Comparison of ENCODE assay signal across 29 cellular contexts in the genomic region with DNA sequence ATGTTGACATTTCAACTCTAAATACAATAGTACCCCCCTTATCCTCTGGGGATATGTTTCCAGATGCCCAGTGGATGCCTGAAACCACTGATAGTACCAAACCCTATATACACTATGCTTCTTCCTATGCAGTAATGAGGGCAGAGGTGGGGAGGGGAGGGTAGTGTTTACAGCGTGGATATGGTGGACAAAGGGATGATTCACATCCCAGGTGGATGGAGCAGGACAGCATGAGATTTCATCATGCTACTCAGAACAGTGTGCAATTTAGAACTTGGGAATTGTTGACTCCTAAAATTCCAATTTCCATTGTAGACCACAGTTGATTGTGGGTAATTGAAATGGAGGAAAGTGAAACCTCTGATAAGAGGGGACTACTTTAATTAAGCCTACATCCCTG.
"Had no signal": no experiment of that assay in that cellular context is flagged by ENCODE, and none has a peak within 500 bp of the region (broad histone marks: within the 10 kb centered on the region; RNA-seq: fewer than 3 reads in every experiment).

No MANE protein-coding gene starts in this region.

- H3K4me1 ChIP-seq: colonic mucosa, heart right ventricle, left lung, prostate gland, right atrium auricular region, sigmoid colon, spleen, tibial artery had no signal

- H3K4me1 Mint-ChIP-seq: endodermal cell; naive thymus-derived CD8-positive, alpha-beta T cell; stimulated activated memory B cell treated with anti-CD40 and anti-IgM and Interleukin-4, amounts not matched to agents 10 μg/mL and 1 μg/mL and 100 μg/mL, for 72 hours had no signal

- H3K27me3 Mint-ChIP-seq: dendritic cell treated with granulocyte-macrophage colony-stimulating factor and Interleukin-4, amounts not matched to agents 40 ng/mL and 50 ng/mL, for 4 days had no signal

- H3K27ac ChIP-seq: colonic mucosa, esophagus muscularis mucosa, left lung, prostate gland, sigmoid colon, skin epidermis, spleen, testis, tibial artery had no signal

- H3K36me3 ChIP-seq: colonic mucosa, esophagus muscularis mucosa, heart right ventricle, left lung, prostate gland, right atrium auricular region, sigmoid colon, spleen, tibial artery had no signal

- H3K9me3 ChIP-seq: colonic mucosa, esophagus muscularis mucosa, heart right ventricle, left lung, prostate gland, right atrium auricular region, sigmoid colon, spleen, testis, tibial artery had no signal

- DNase-seq: colonic mucosa; effector CD8-positive, alpha-beta T cell; endodermal cell; foreskin melanocyte; glutamatergic neuron; heart right ventricle; hippocampal formation; left cardiac atrium; left lung; mesenchymal stem cell; midbrain; naive thymus-derived CD8-positive, alpha-beta T cell; nephron progenitor cell; nucleus accumbens; sigmoid colon; spleen; stimulated activated CD4-positive, alpha-beta T cell treated with anti-CD3 and anti-CD28 coated beads, Interleukin-4, amount 100 ng/mL, for 4 hours; stimulated activated naive CD8-positive, alpha-beta T cell treated with anti-CD3 and anti-CD28 coated beads, Interleukin-15, Interleukin-2, amounts not matched to agents 100 U/mL and 50 U/mL, for 24 hours; substantia nigra; testis; tibial artery had no signal

- H3K4me3 Mint-ChIP-seq: dendritic cell treated with granulocyte-macrophage colony-stimulating factor and Interleukin-4, amounts not matched to agents 40 ng/mL and 50 ng/mL, for 4 days; endodermal cell; naive thymus-derived CD8-positive, alpha-beta T cell; nephron progenitor cell; stimulated activated memory B cell treated with anti-CD40 and anti-IgM and Interleukin-4, amounts not matched to agents 10 μg/mL and 1 μg/mL and 100 μg/mL, for 72 hours; type B pancreatic cell had no signal

- H3K36me3 Mint-ChIP-seq: naive thymus-derived CD8-positive, alpha-beta T cell; stimulated activated memory B cell treated with anti-CD40 and anti-IgM and Interleukin-4, amounts not matched to agents 10 μg/mL and 1 μg/mL and 100 μg/mL, for 72 hours; type B pancreatic cell had no signal

- FAIRE-seq: islet of Langerhans had no signal

- ATAC-seq: left lung; naive thymus-derived CD8-positive, alpha-beta T cell; stimulated activated memory B cell treated with anti-CD40 and anti-IgM and Interleukin-4, amounts not matched to agents 10 μg/mL and 1 μg/mL and 100 μg/mL, for 72 hours; stimulated activated naive CD8-positive, alpha-beta T cell treated with anti-CD3 and anti-CD28 coated beads, Interleukin-15, Interleukin-2, amounts not matched to agents 100 U/mL and 50 U/mL, for 24 hours had no signal

- H3K27me3 ChIP-seq: colonic mucosa, esophagus muscularis mucosa, left lung, right atrium auricular region, spleen, testis had no signal

- H3K27ac Mint-ChIP-seq: dendritic cell treated with granulocyte-macrophage colony-stimulating factor and Interleukin-4, amounts not matched to agents 40 ng/mL and 50 ng/mL, for 4 days; endodermal cell; naive thymus-derived CD8-positive, alpha-beta T cell; nephron progenitor cell; stimulated activated memory B cell treated with anti-CD40 and anti-IgM and Interleukin-4, amounts not matched to agents 10 μg/mL and 1 μg/mL and 100 μg/mL, for 72 hours; type B pancreatic cell had no signal

- H3K9me3 Mint-ChIP-seq: dendritic cell treated with granulocyte-macrophage colony-stimulating factor and Interleukin-4, amounts not matched to agents 40 ng/mL and 50 ng/mL, for 4 days; endodermal cell; naive thymus-derived CD8-positive, alpha-beta T cell; nephron progenitor cell; stimulated activated memory B cell treated with anti-CD40 and anti-IgM and Interleukin-4, amounts not matched to agents 10 μg/mL and 1 μg/mL and 100 μg/mL, for 72 hours; type B pancreatic cell had no signal

- H3K4me3 ChIP-seq: colonic mucosa, esophagus muscularis mucosa, heart right ventricle, left lung, prostate gland, right atrium auricular region, sigmoid colon, skin epidermis, spleen, testis, tibial artery had no signal
